ENCODE assay signal across 33 cellular contexts in genomic region chr4:140643571-140644055, GRCh38.
"Had no signal": no experiment of that assay in that cellular context is flagged by ENCODE, and none has a peak within 500 bp of the region (broad histone marks: within the 10 kb centered on the region; RNA-seq: fewer than 3 reads in every experiment).

No MANE protein-coding gene starts in this region.

- H3K27me3 Mint-ChIP-seq: activated naive CD8-positive, alpha-beta T cell; activated naive CD8-positive, alpha-beta T cell treated with anti-CD3 and anti-CD28 coated beads, Interleukin-2, amount 50 U/mL, for 24 hours had no signal

- H3K9me3 Mint-ChIP-seq: activated CD4-positive, alpha-beta T cell treated with anti-CD3 and anti-CD28 coated beads, Interleukin-2, amount 10 ng/mL, durations not matched to agents 7 days and 5 days; activated naive CD4-positive, alpha-beta T cell treated with anti-CD3 and anti-CD28 coated beads for 36 hours; activated naive CD8-positive, alpha-beta T cell treated with anti-CD3 and anti-CD28 coated beads, Interleukin-2, amount 50 U/mL, for 24 hours; activated T-cell treated with anti-CD3 and anti-CD28 coated beads, Interleukin-2, amount 50 U/mL, for 24 hours; activated T-helper 1 cell treated with anti-CD3 and anti-CD28 coated beads, Interleukin-12 subunit alpha, Interleukin-12 subunit beta, Interleukin-2, Interleukin-4 antibody, amounts not matched to agents 30 ng/mL and 10 ng/mL and 1 ng/mL, durations not matched to agents 14 hours and 24 hours and 36 hours; T-helper 1 cell treated with Interleukin-12 subunit alpha and Interleukin-12 subunit beta and Interleukin-4 antibody, amounts not matched to agents 30 μg/mL and 1 μg/mL, for 36 hours; T-helper 2 cell treated with Interferon-gamma antibody and Interleukin-4, amounts not matched to agents 5 μg/mL and 100 μg/mL, for 36 hours; WTC11 had no signal

- H3K4me1 Mint-ChIP-seq: activated CD4-positive, alpha-beta T cell treated with anti-CD3 and anti-CD28 coated beads for 36 hours; activated CD4-positive, alpha-beta T cell treated with anti-CD3 and anti-CD28 coated beads, Interleukin-2, amount 10 ng/mL, durations not matched to agents 7 days and 5 days; activated naive CD8-positive, alpha-beta T cell treated with anti-CD3 and anti-CD28 coated beads, Interleukin-2, amount 50 U/mL, for 24 hours had no signal

- DNase-seq: activated CD4-positive, alpha-beta T cell treated with anti-CD3 and anti-CD28 coated beads for 36 hours; activated CD4-positive, alpha-beta T cell treated with anti-CD3 and anti-CD28 coated beads, Interleukin-2, amount 10 ng/mL, durations not matched to agents 7 days and 5 days; activated CD4-positive, alpha-beta T cell treated with anti-CD3 and anti-CD28 coated beads, Interleukin-2, amount 50 U/mL, for 48 hours; activated CD8-positive, alpha-beta T cell treated with anti-CD3 and anti-CD28 coated beads, Interleukin-2, amount 10 ng/mL, durations not matched to agents 7 days and 5 days; activated gamma-delta T cell treated with Interleukin-2 at 50 U/mL for 16 hours; activated naive CD4-positive, alpha-beta T cell treated with anti-CD3 and anti-CD28 coated beads for 36 hours; activated naive CD8-positive, alpha-beta T cell treated with anti-CD3 and anti-CD28 coated beads, Interleukin-2, amount 50 U/mL, for 24 hours; activated T-cell treated with anti-CD3 and anti-CD28 coated beads, Interleukin-2, amount 50 U/mL, for 24 hours; anterior cingulate cortex; brain microvascular endothelial cell; Karpas-422; KBM-7; NCI-H1105; NCI-H1417 treated with DMSO at 0.1 percent for 48 hours; NCI-H187 treated with DMSO at 0.1 percent for 48 hours; NCI-H2081; NCI-H226; NCI-H526; NCI-H748 treated with DMSO at 0.1 percent for 48 hours; NK-92 treated with Interleukin-12 subunit alpha and Interleukin-12 subunit beta, amount 100 ng/mL, for 24 hours; PC-3; Peyer's patch; RPMI8226; SHP77 treated with DMSO at 0.1 percent for 48 hours; SK-N-SH had no signal

- H3K9me3 ChIP-seq: Peyer's patch, SJSA1, SK-N-SH had no signal

- H3K27ac Mint-ChIP-seq: activated CD4-positive, alpha-beta T cell treated with anti-CD3 and anti-CD28 coated beads for 36 hours; activated CD4-positive, alpha-beta T cell treated with anti-CD3 and anti-CD28 coated beads, Interleukin-2, amount 10 ng/mL, durations not matched to agents 7 days and 5 days; activated CD8-positive, alpha-beta T cell treated with anti-CD3 and anti-CD28 coated beads, Interleukin-2, amount 10 ng/mL, durations not matched to agents 7 days and 5 days; activated naive CD4-positive, alpha-beta T cell treated with anti-CD3 and anti-CD28 coated beads for 36 hours; activated naive CD8-positive, alpha-beta T cell; activated naive CD8-positive, alpha-beta T cell treated with anti-CD3 and anti-CD28 coated beads, Interleukin-2, amount 50 U/mL, for 24 hours; activated T-cell treated with anti-CD3 and anti-CD28 coated beads, Interleukin-2, amount 50 U/mL, for 24 hours; activated T-helper 1 cell treated with anti-CD3 and anti-CD28 coated beads, Interleukin-12 subunit alpha, Interleukin-12 subunit beta, Interleukin-2, Interleukin-4 antibody, amounts not matched to agents 30 ng/mL and 10 ng/mL and 1 ng/mL, durations not matched to agents 14 hours and 24 hours and 36 hours; T-helper 1 cell treated with Interleukin-12 subunit alpha and Interleukin-12 subunit beta and Interleukin-4 antibody, amounts not matched to agents 30 μg/mL and 1 μg/mL, for 36 hours; T-helper 2 cell treated with Interferon-gamma antibody and Interleukin-4, amounts not matched to agents 5 μg/mL and 100 μg/mL, for 36 hours; WTC11 had no signal

- H3K36me3 ChIP-seq: cardiac muscle cell, SJSA1 had no signal

- H3K27me3 ChIP-seq: brain microvascular endothelial cell, cardiac muscle cell, Peyer's patch, SJSA1 had no signal

- H3K27ac ChIP-seq: brain microvascular endothelial cell, cardiac muscle cell, Peyer's patch, SJSA1 had no signal

- ATAC-seq: activated CD4-positive, alpha-beta T cell treated with anti-CD3 and anti-CD28 coated beads for 36 hours; activated CD4-positive, CD25-positive, alpha-beta regulatory T cell treated with anti-CD3 and anti-CD28 coated beads, Interleukin-2, amount 50 U/mL, for 24 hours; activated CD8-positive, alpha-beta T cell treated with anti-CD3 and anti-CD28 coated beads, Interleukin-2, amount 10 ng/mL, durations not matched to agents 7 days and 5 days; activated naive CD8-positive, alpha-beta T cell treated with anti-CD3 and anti-CD28 coated beads, Interleukin-2, amount 50 U/mL, for 24 hours; PC-3 had no signal

- H3K4me3 Mint-ChIP-seq: activated CD4-positive, alpha-beta T cell treated with anti-CD3 and anti-CD28 coated beads for 36 hours; activated CD4-positive, alpha-beta T cell treated with anti-CD3 and anti-CD28 coated beads, Interleukin-2, amount 10 ng/mL, durations not matched to agents 7 days and 5 days; activated CD8-positive, alpha-beta T cell treated with anti-CD3 and anti-CD28 coated beads, Interleukin-2, amount 10 ng/mL, durations not matched to agents 7 days and 5 days; activated naive CD4-positive, alpha-beta T cell treated with anti-CD3 and anti-CD28 coated beads for 36 hours; activated naive CD8-positive, alpha-beta T cell; activated naive CD8-positive, alpha-beta T cell treated with anti-CD3 and anti-CD28 coated beads, Interleukin-2, amount 50 U/mL, for 24 hours; activated T-cell treated with anti-CD3 and anti-CD28 coated beads, Interleukin-2, amount 50 U/mL, for 24 hours; activated T-helper 1 cell treated with anti-CD3 and anti-CD28 coated beads, Interleukin-12 subunit alpha, Interleukin-12 subunit beta, Interleukin-2, Interleukin-4 antibody, amounts not matched to agents 30 ng/mL and 10 ng/mL and 1 ng/mL, durations not matched to agents 14 hours and 24 hours and 36 hours; T-helper 1 cell treated with Interleukin-12 subunit alpha and Interleukin-12 subunit beta and Interleukin-4 antibody, amounts not matched to agents 30 μg/mL and 1 μg/mL, for 36 hours; T-helper 2 cell treated with Interferon-gamma antibody and Interleukin-4, amounts not matched to agents 5 μg/mL and 100 μg/mL, for 36 hours; WTC11 had no signal

- H3K4me1 ChIP-seq: SJSA1 had no signal

- H3K4me3 ChIP-seq: cardiac muscle cell, Peyer's patch, SJSA1 had no signal

- H3K36me3 Mint-ChIP-seq: activated naive CD8-positive, alpha-beta T cell; WTC11 had no signal
